8 cellular contexts compared by ENCODE assay signal in the genomic region with DNA sequence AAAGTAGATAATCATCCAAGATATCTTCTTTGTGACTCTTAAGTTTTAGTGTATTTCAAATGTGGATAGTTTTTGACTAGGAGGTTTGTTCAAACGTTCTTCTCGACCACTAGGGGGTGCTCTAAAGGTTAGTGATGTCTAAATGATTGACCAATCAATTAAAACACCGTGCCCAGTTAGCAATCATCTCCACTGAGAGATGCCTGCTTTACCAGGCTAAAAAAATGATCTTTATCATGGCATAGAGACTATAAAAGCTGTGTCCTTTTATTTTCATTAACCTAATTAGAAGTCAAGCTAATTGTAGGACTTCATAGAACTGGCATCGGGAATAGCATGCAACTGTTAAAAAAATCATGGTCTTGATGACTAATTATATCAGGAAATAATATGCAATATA.
DNase-seq lines count a peak whose midpoint lies in the region; ATAC-seq and TF ChIP-seq lines count a peak whose summit lies in the region.

No MANE protein-coding gene starts in this region.

- peaks cover 6% of the 10 kb centered on the region for H3K4me1 Mint-ChIP-seq in progenitor cell of endocrine pancreas (ENCODE audit: low read depth)

- intact Hi-C loops in esophagus squamous epithelium (cut with DNase I): loop anchor here (10.0 kb wide), 1 partner anchor 219 kb away; a partner anchor contains a TSS

- peak overlapping the region; percentile 73 to 87 (median 80) for H3K27ac ChIP-seq in esophagus squamous epithelium

- TF ChIP-seq POLR2A in esophagus squamous epithelium (IDR thresholded peaks at IDR 0.05): no peak

- H3K4me3 Mint-ChIP-seq in progenitor cell of endocrine pancreas (ENCODE audit: low read depth): no peak overlapping the region

- H3K27me3 Mint-ChIP-seq in progenitor cell of endocrine pancreas: peaks cover 9% of the 10 kb centered on the region

- no peak overlapping the region for H3K27ac Mint-ChIP-seq in progenitor cell of endocrine pancreas

- no peak overlapping the region for H3K4me3 ChIP-seq in esophagus squamous epithelium

- peaks cover 49 to 100% (median 78%) of the 10 kb centered on the region in 3 donors for H3K4me1 ChIP-seq in esophagus squamous epithelium

- DNase-seq in activated effector memory CD4-positive, alpha-beta T cell treated with anti-CD3 and anti-CD28 coated beads, Interleukin-2, amount 50 U/mL, for 16 hours: peak; percentile 31
- DNase-seq in activated effector memory CD4-positive, alpha-beta T cell treated with Interleukin-2 at 50 U/mL for 16 hours: no peak
- peak; percentile 71 for DNase-seq in NAMALWA (ENCODE audit: low spot score)
- peak; percentile 51 for DNase-seq in SW480 (ENCODE audit: low spot score)
- DNase-seq in esophagus squamous epithelium (lab: John Stamatoyannopoulos, UW): no peak
- DNase-seq in progenitor cell of endocrine pancreas (ENCODE audit: low spot score, unreplicated experiment): no peak

- no peaks in the 10 kb centered on the region for H3K9me3 ChIP-seq in esophagus squamous epithelium

- no peaks in the 10 kb centered on the region for H3K36me3 ChIP-seq in esophagus squamous epithelium

- no peaks in the 10 kb centered on the region for H3K9me3 Mint-ChIP-seq in progenitor cell of endocrine pancreas (ENCODE audit: low read depth)

- ATAC-seq in HG02870 (IDR thresholded peaks at IDR 0.05; ENCODE audit: unreplicated experiment) (no peak), GM21576 (IDR thresholded peaks at IDR 0.05; ENCODE audit: unreplicated experiment) (no peak)

- WGBS in esophagus squamous epithelium, 2 donors: 19 to 23% methylated on average over 4 of the region's 4 CpGs

- TF ChIP-seq CTCF in esophagus squamous epithelium (IDR thresholded peaks at IDR 0.05) (peak; percentile 61 to 79 (median 68)), progenitor cell of endocrine pancreas (IDR thresholded peaks at IDR 0.05; ENCODE audit: unreplicated experiment) (peak; percentile 86)

- H3K27me3 ChIP-seq in esophagus squamous epithelium: no peaks in the 10 kb centered on the region

- H3K36me3 Mint-ChIP-seq in progenitor cell of endocrine pancreas (ENCODE audit: insufficient read depth): no peaks in the 10 kb centered on the region

Comparison
In these comparisons a context has a peak if more than half of its experiments do, and no peak if none do; other contexts are left out.
1. DNase-seq: peak in activated effector memory CD4-positive, alpha-beta T cell treated with anti-CD3 and anti-CD28 coated beads, Interleukin-2, amount 50 U/mL, for 16 hours (single experiment), NAMALWA (single experiment) and SW480 (single experiment); none in activated effector memory CD4-positive, alpha-beta T cell treated with Interleukin-2 at 50 U/mL for 16 hours (single experiment), esophagus squamous epithelium (single experiment) and progenitor cell of endocrine pancreas (single experiment).